In the genomic region with DNA sequence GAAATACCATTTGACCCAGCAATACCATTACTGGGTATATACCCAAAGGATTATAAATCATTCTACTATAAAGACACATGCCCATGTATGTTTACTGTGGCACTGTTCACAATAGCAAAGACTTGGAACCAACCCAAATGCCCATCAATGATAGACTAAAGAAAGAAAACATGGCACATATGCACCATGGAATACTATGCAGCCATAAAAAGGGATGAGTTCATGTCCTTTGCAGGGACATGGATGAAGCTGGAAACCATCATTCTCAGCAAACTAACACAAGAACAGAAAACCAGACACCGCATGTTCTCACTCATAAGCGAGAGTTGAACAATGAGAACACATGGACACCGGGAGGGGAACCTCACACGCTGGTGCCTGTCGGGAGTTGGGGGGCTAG, we compare ENCODE assay signal across 6 cellular contexts. TPM values are rescaled to one million over a fixed set of nuclear protein-coding genes. Genes with fewer than 3 reads are reported as not detected.
DNase-seq lines count a peak whose midpoint lies in the region; ATAC-seq, FAIRE-seq and TF ChIP-seq lines count a peak whose summit lies in the region.
"Not testable (repeated sequence)": the region's sequence is repeated elsewhere in the genome, so short reads cannot be mapped to it uniquely, and the experiment has no call there.

No MANE protein-coding gene starts in this region.

- intact Hi-C loops in CD8-positive, alpha-beta T cell (cut with DNase I, micrococcal nuclease); K562 (cut with micrococcal nuclease); thyroid gland (cut with DNase I): not testable (repeated sequence)
- intact Hi-C loops in activated CD4-positive, alpha-beta T cell treated with anti-CD3 and anti-CD28 coated beads, Interleukin-2, amount 10 ng/mL, durations not matched to agents 24 days and 14 days (cut with micrococcal nuclease) = loop anchor here (1.0 kb wide), 1 partner anchor 16 kb away; no protein-coding TSS in a partner anchor

- CTCF ChIA-PET in CD8-positive, alpha-beta T cell (lab: Charles Lee); K562 (lab: Yijun Ruan, JAX; ENCODE audit: low intra/inter-chr PET ratio): not testable (repeated sequence)

- not testable (repeated sequence) for TF ChIP-seq RAD21 in K562 (CRISPR knock-in tag; conservative IDR thresholded peaks at IDR 0.05 in 1 of 2, IDR thresholded peaks at IDR 0.05 in 1 of 2)

- not testable (repeated sequence) for FAIRE-seq in K562 (lab: Jason Lieb, UNC)

- not testable (repeated sequence) for H3K9ac ChIP-seq in K562 (ENCODE audit: insufficient read depth in 1 of 2, low read depth in 2 of 2, low read length in 2 of 2)

- ATAC-seq in CD8-positive, alpha-beta T cell; activated T-helper 17 cell treated with anti-CD3 and anti-CD28 coated beads, Interleukin-2, amount 50 U/mL, for 72 hours (replicated peaks); K562; stimulated activated effector memory CD8-positive, alpha-beta T cell treated with anti-CD3 and anti-CD28 coated beads, Interleukin-12 subunit alpha, Interleukin-12 subunit beta, amount 100 ng/mL, for 72 hours: not testable (repeated sequence)

- peaks cover 77% of the 10 kb centered on the region for H3K36me3 Mint-ChIP-seq in CD8-positive, alpha-beta T cell
- peaks cover 62% of the 10 kb centered on the region for H3K36me3 Mint-ChIP-seq in activated CD4-positive, alpha-beta T cell treated with anti-CD3 and anti-CD28 coated beads, Interleukin-2, amount 10 ng/mL, durations not matched to agents 24 days and 14 days (ENCODE audit: low read depth)
- peaks cover 96% of the 10 kb centered on the region for H3K36me3 Mint-ChIP-seq in activated T-helper 17 cell treated with anti-CD3 and anti-CD28 coated beads, Interleukin-2, amount 50 U/mL, for 72 hours (ENCODE audit: low read depth)
- peaks cover 94% of the 10 kb centered on the region for H3K36me3 Mint-ChIP-seq in stimulated activated effector memory CD8-positive, alpha-beta T cell treated with anti-CD3 and anti-CD28 coated beads, Interleukin-12 subunit alpha, Interleukin-12 subunit beta, amount 100 ng/mL, for 72 hours

- not testable (repeated sequence) for TF ChIP-seq POLR2A in K562 (conservative IDR thresholded peaks at IDR 0.05); thyroid gland (IDR thresholded peaks at IDR 0.05)

- not testable (repeated sequence) for H3K9me3 Mint-ChIP-seq in CD8-positive, alpha-beta T cell; activated CD4-positive, alpha-beta T cell treated with anti-CD3 and anti-CD28 coated beads, Interleukin-2, amount 10 ng/mL, durations not matched to agents 24 days and 14 days; activated T-helper 17 cell treated with anti-CD3 and anti-CD28 coated beads, Interleukin-2, amount 50 U/mL, for 72 hours; stimulated activated effector memory CD8-positive, alpha-beta T cell treated with anti-CD3 and anti-CD28 coated beads, Interleukin-12 subunit alpha, Interleukin-12 subunit beta, amount 100 ng/mL, for 72 hours

- H3K4me1 ChIP-seq in CD8-positive, alpha-beta T cell (ENCODE audit: insufficient read depth, low read length) = peaks cover 25% of the 10 kb centered on the region
- H3K4me1 ChIP-seq in K562 (replicated peaks in 1 of 2; ENCODE audit: control insufficient read depth in 2 of 2, insufficient read depth in 2 of 2, low read length in 2 of 2) = not testable (repeated sequence)
- H3K4me1 ChIP-seq in thyroid gland = peaks cover 44 to 51% of the 10 kb centered on the region in 2 donors

- in situ Hi-C loops in K562 (cut with MboI) = not testable (repeated sequence)

- H3K4me3 ChIP-seq in CD8-positive, alpha-beta T cell (ENCODE audit: low read depth, low read length); K562; thyroid gland (replicated peaks in 1 of 3): not testable (repeated sequence)

- H3K9me3 ChIP-seq in CD8-positive, alpha-beta T cell (ENCODE audit: low read length); K562 (replicated peaks; ENCODE audit: control insufficient read depth, insufficient read depth, low read depth, low read length); thyroid gland: not testable (repeated sequence)

- H3K27ac ChIP-seq in CD8-positive, alpha-beta T cell (ENCODE audit: low read depth, low read length); K562 (ENCODE audit: extremely low read depth, low read depth, low read length): not testable (repeated sequence)
- H3K27ac ChIP-seq in thyroid gland = peak overlapping the region; percentile 54 to 84 (median 80)

- not testable (repeated sequence) for BruUV-seq in K562 (replicated peaks; lab: Mats Ljungman, UMichigan)

- peaks cover 52% of the 10 kb centered on the region for H3K36me3 ChIP-seq in CD8-positive, alpha-beta T cell (ENCODE audit: insufficient read depth, low read length)
- peaks cover 63% of the 10 kb centered on the region for H3K36me3 ChIP-seq in K562 (ENCODE audit: control insufficient read depth, insufficient read depth, low read length)
- H3K36me3 ChIP-seq in thyroid gland = peaks cover 32 to 40% of the 10 kb centered on the region in 2 donors

- peaks cover 63% of the 10 kb centered on the region for H3K4me1 Mint-ChIP-seq in CD8-positive, alpha-beta T cell (ENCODE audit: low read depth)
- peaks cover 22% of the 10 kb centered on the region for H3K4me1 Mint-ChIP-seq in activated CD4-positive, alpha-beta T cell treated with anti-CD3 and anti-CD28 coated beads, Interleukin-2, amount 10 ng/mL, durations not matched to agents 24 days and 14 days
- peaks cover 34% of the 10 kb centered on the region for H3K4me1 Mint-ChIP-seq in activated T-helper 17 cell treated with anti-CD3 and anti-CD28 coated beads, Interleukin-2, amount 50 U/mL, for 72 hours
- peaks cover 30% of the 10 kb centered on the region for H3K4me1 Mint-ChIP-seq in stimulated activated effector memory CD8-positive, alpha-beta T cell treated with anti-CD3 and anti-CD28 coated beads, Interleukin-12 subunit alpha, Interleukin-12 subunit beta, amount 100 ng/mL, for 72 hours

- WGBS in K562 (ENCODE audit: insufficient coverage, low coverage, missing lambda C conversion rate) = 98% methylated on average over 5 of the region's 5 CpGs
- WGBS in thyroid gland, 2 donors = 96 to 98% methylated on average over 5 of the region's 5 CpGs

- H3K27me3 Mint-ChIP-seq in CD8-positive, alpha-beta T cell (ENCODE audit: low read depth); activated CD4-positive, alpha-beta T cell treated with anti-CD3 and anti-CD28 coated beads, Interleukin-2, amount 10 ng/mL, durations not matched to agents 24 days and 14 days; activated T-helper 17 cell treated with anti-CD3 and anti-CD28 coated beads, Interleukin-2, amount 50 U/mL, for 72 hours: not testable (repeated sequence)

- not testable (repeated sequence) for TF ChIP-seq EP300 in K562 (IDR thresholded peaks at IDR 0.05; ENCODE audit: low read length)

- not testable (repeated sequence) for H3K9me1 ChIP-seq in K562 (ENCODE audit: control insufficient read depth, insufficient read depth, low read length)

- H3K4me2 ChIP-seq in K562 (ENCODE audit: insufficient read depth, low read length) = not testable (repeated sequence)

- not testable (repeated sequence) for H2AFZ ChIP-seq in K562 (ENCODE audit: low read depth, low read length)

- peak overlapping the region; percentile 57 for H3K27ac Mint-ChIP-seq in CD8-positive, alpha-beta T cell
- H3K27ac Mint-ChIP-seq in activated CD4-positive, alpha-beta T cell treated with anti-CD3 and anti-CD28 coated beads, Interleukin-2, amount 10 ng/mL, durations not matched to agents 24 days and 14 days = not testable (repeated sequence)
- peak overlapping the region; percentile 69 for H3K27ac Mint-ChIP-seq in activated T-helper 17 cell treated with anti-CD3 and anti-CD28 coated beads, Interleukin-2, amount 50 U/mL, for 72 hours
- H3K27ac Mint-ChIP-seq in stimulated activated effector memory CD8-positive, alpha-beta T cell treated with anti-CD3 and anti-CD28 coated beads, Interleukin-12 subunit alpha, Interleukin-12 subunit beta, amount 100 ng/mL, for 72 hours = peak overlapping the region; percentile 58

- DNase-seq in CD8-positive, alpha-beta T cell; K562 (ENCODE audit: extremely low read depth in 1 of 4, low spot score in 3 of 4); stimulated activated effector memory CD8-positive, alpha-beta T cell treated with anti-CD3 and anti-CD28 coated beads, Interleukin-12 subunit alpha, Interleukin-12 subunit beta, amount 100 ng/mL, for 72 hours (ENCODE audit: low spot score in 2 of 2); thyroid gland: not testable (repeated sequence)
- DNase-seq in activated CD4-positive, alpha-beta T cell treated with anti-CD3 and anti-CD28 coated beads, Interleukin-2, amount 10 ng/mL, durations not matched to agents 24 days and 14 days = peak; percentile 43

- H3K79me2 ChIP-seq in K562 (ENCODE audit: control insufficient read depth, insufficient read depth, low read length) = not testable (repeated sequence)

- H3K27me3 ChIP-seq in CD8-positive, alpha-beta T cell (ENCODE audit: insufficient read depth, low read length); K562 (ENCODE audit: control insufficient read depth in 2 of 2, insufficient read depth in 2 of 2, low read length in 2 of 2); thyroid gland: not testable (repeated sequence)

- not testable (repeated sequence) for TF ChIP-seq CTCF in CD8-positive, alpha-beta T cell (IDR thresholded peaks at IDR 0.05); K562 (IDR thresholded peaks at IDR 0.05 in 2 of 3, conservative IDR thresholded peaks at IDR 0.05 in 1 of 3; ENCODE audit: insufficient read depth in 2 of 3, low read depth in 1 of 3, low read length in 3 of 3); thyroid gland (IDR thresholded peaks at IDR 0.05)

- POLR2A ChIA-PET in CD8-positive, alpha-beta T cell (lab: Charles Lee) = interaction anchor here (0.9 to 2.1 kb wide), 4 partner anchors 11 to 18 kb away, joined by 3 to 8 read pairs (median 4); a partner anchor contains a TSS
- POLR2A ChIA-PET in K562 (lab: Yijun Ruan, JAX) = not testable (repeated sequence)

- H3K4me3 Mint-ChIP-seq in CD8-positive, alpha-beta T cell; activated CD4-positive, alpha-beta T cell treated with anti-CD3 and anti-CD28 coated beads, Interleukin-2, amount 10 ng/mL, durations not matched to agents 24 days and 14 days; stimulated activated effector memory CD8-positive, alpha-beta T cell treated with anti-CD3 and anti-CD28 coated beads, Interleukin-12 subunit alpha, Interleukin-12 subunit beta, amount 100 ng/mL, for 72 hours: not testable (repeated sequence)
- H3K4me3 Mint-ChIP-seq in activated T-helper 17 cell treated with anti-CD3 and anti-CD28 coated beads, Interleukin-2, amount 50 U/mL, for 72 hours = peak overlapping the region; percentile 63

- not testable (repeated sequence) for H4K20me1 ChIP-seq in K562 (replicated peaks; ENCODE audit: control insufficient read depth, insufficient read depth, low read length)

RNA-seq across cellular contexts. Expression of a gene that starts 17.2 kb away (rescaled TPM):
- 10 to 100 TPM; 91.3 to 97.0 TPM for total RNA-seq in CD8-positive, alpha-beta T cell
- 36.0 and 41.6 TPM in 2 replicates for total RNA-seq in activated CD4-positive, alpha-beta T cell treated with anti-CD3 and anti-CD28 coated beads, Interleukin-2, amount 10 ng/mL, durations not matched to agents 24 days and 14 days
- 10 to 100 TPM; 38.9 to 53.3 TPM for total RNA-seq in activated T-helper 17 cell treated with anti-CD3 and anti-CD28 coated beads, Interleukin-2, amount 50 U/mL, for 72 hours
- total RNA-seq in K562 (2011; cell fraction: chromatin; rRNA removed; ENCODE audit: low replicate concordance) = 11.3 and 25.8 TPM in 2 replicates
- 8.0 and 10.4 TPM in 2 replicates for total RNA-seq in K562 (2011; cell fraction: nucleolus; rRNA removed)
- 11.7 and 20.0 TPM in 2 replicates for total RNA-seq in K562 (2011; cell fraction: nucleoplasm; rRNA removed)
- total RNA-seq in K562 (2014; rRNA removed) = 14.7 and 16.9 TPM in 2 replicates
- 14.8 and 16.7 TPM in 2 replicates for total RNA-seq in K562 (2014; rRNA removed; fragmentation: Illumina TruSeq; extraction: Trizol)
- 15.3 and 16.4 TPM in 2 replicates for total RNA-seq in K562 (2015; rRNA removed; fragmentation: Illumina TruSeq; extraction: Trizol)
- total RNA-seq in K562 (2021) = 11.2 and 12.6 TPM in 2 replicates
- polyA plus RNA-seq in K562 (2011; rRNA removed) = 10.5 and 13.7 TPM in 2 replicates
- 5.5 and 5.7 TPM in 2 replicates for polyA plus RNA-seq in K562 (2011; cell fraction: cytosol; rRNA removed)
- 6.5 and 7.4 TPM in 2 replicates for polyA plus RNA-seq in K562 (2011; cell fraction: nucleus; rRNA removed)
- polyA plus RNA-seq in K562 (2012) = 6.2 and 8.0 TPM in 2 replicates
- 9.6 and 11.1 TPM in 2 replicates for polyA plus RNA-seq in K562 (2014; fragmentation: Illumina TruSeq; extraction: Trizol)
- 1 to 10 TPM; 3.8 to 4.0 TPM for polyA plus RNA-seq in K562 (2014; fragmentation: Nextera tagmentation; extraction: Ambion mirVana)
- polyA plus RNA-seq in K562 (2014; rRNA removed) = 9.8 and 14.3 TPM in 2 replicates
- polyA minus RNA-seq in K562 (2011; rRNA and poly(A)+ RNA removed) = 18.1 and 18.4 TPM in 2 replicates
- polyA minus RNA-seq in K562 (2011; cell fraction: cytosol; rRNA and poly(A)+ RNA removed) = 6.2 and 7.2 TPM in 2 replicates
- polyA minus RNA-seq in K562 (2011; cell fraction: nucleus; rRNA and poly(A)+ RNA removed) = 10.5 and 15.7 TPM in 2 replicates
- 100 to 1,000 TPM; 144 to 164 (median 155) TPM for total RNA-seq in thyroid gland

RNA-seq across cellular contexts. Expression of a gene that starts 17.8 kb away (rescaled TPM):
- total RNA-seq in CD8-positive, alpha-beta T cell = 10 to 100 TPM; 23.3 to 23.4 TPM
- 15.6 and 15.7 TPM in 2 replicates for total RNA-seq in activated CD4-positive, alpha-beta T cell treated with anti-CD3 and anti-CD28 coated beads, Interleukin-2, amount 10 ng/mL, durations not matched to agents 24 days and 14 days
- 10 to 100 TPM in 1 of 2 donors, 1 to 10 TPM in 1; 9.9 to 29.0 TPM for total RNA-seq in activated T-helper 17 cell treated with anti-CD3 and anti-CD28 coated beads, Interleukin-2, amount 50 U/mL, for 72 hours
- total RNA-seq in K562 (2011; cell fraction: chromatin; rRNA removed; ENCODE audit: low replicate concordance) = 17.8 and 35.6 TPM in 2 replicates
- 14.3 and 15.1 TPM in 2 replicates for total RNA-seq in K562 (2011; cell fraction: nucleolus; rRNA removed)
- total RNA-seq in K562 (2011; cell fraction: nucleoplasm; rRNA removed) = 29.9 and 45.6 TPM in 2 replicates
- total RNA-seq in K562 (2014; rRNA removed) = 5.7 and 7.2 TPM in 2 replicates
- total RNA-seq in K562 (2014; rRNA removed; fragmentation: Illumina TruSeq; extraction: Trizol) = 7.7 and 8.2 TPM in 2 replicates
- 7.6 and 8.2 TPM in 2 replicates for total RNA-seq in K562 (2015; rRNA removed; fragmentation: Illumina TruSeq; extraction: Trizol)
- total RNA-seq in K562 (2021) = 7.2 and 8.9 TPM in 2 replicates
- polyA plus RNA-seq in K562 (2011; rRNA removed) = 8.2 and 11.5 TPM in 2 replicates
- 3.1 and 4.6 TPM in 2 replicates for polyA plus RNA-seq in K562 (2011; cell fraction: cytosol; rRNA removed)
- 20.7 and 23.4 TPM in 2 replicates for polyA plus RNA-seq in K562 (2011; cell fraction: nucleus; rRNA removed)
- 5.7 and 8.7 TPM in 2 replicates for polyA plus RNA-seq in K562 (2012)
- polyA plus RNA-seq in K562 (2014; fragmentation: Illumina TruSeq; extraction: Trizol) = 4.6 and 5.8 TPM in 2 replicates
- polyA plus RNA-seq in K562 (2014; fragmentation: Nextera tagmentation; extraction: Ambion mirVana) = 1 to 10 TPM; 4.6 to 5.3 TPM
- polyA plus RNA-seq in K562 (2014; rRNA removed) = 6.1 and 8.1 TPM in 2 replicates
- polyA minus RNA-seq in K562 (2011; rRNA and poly(A)+ RNA removed) = 13.4 and 17.4 TPM in 2 replicates
- 2.5 and 4.7 TPM in 2 replicates for polyA minus RNA-seq in K562 (2011; cell fraction: cytosol; rRNA and poly(A)+ RNA removed)
- 20.3 and 33.5 TPM in 2 replicates for polyA minus RNA-seq in K562 (2011; cell fraction: nucleus; rRNA and poly(A)+ RNA removed)
- 100 to 1,000 TPM in 3 of 4 donors, 10 to 100 TPM in 1; 89.2 to 204 (median 173) TPM for total RNA-seq in thyroid gland
